ENCODE assay signal across 26 cellular contexts in genomic region chrX:23311731-23312130, GRCh38. TPM values are rescaled to one million over a fixed set of nuclear protein-coding genes. Genes with fewer than 3 reads are reported as not detected.
"Had no signal": no experiment of that assay in that cellular context is flagged by ENCODE, and none has a peak within 500 bp of the region (broad histone marks: within the 10 kb centered on the region; RNA-seq: fewer than 3 reads in every experiment).

No MANE protein-coding gene starts in this region.

- H3K4me3 Mint-ChIP-seq: dendritic cell treated with granulocyte-macrophage colony-stimulating factor and Interleukin-4, amounts not matched to agents 40 ng/mL and 50 ng/mL, for 4 days; effector memory CD8-positive, alpha-beta T cell; endodermal cell; mesothelial cell of epicardium; naive B cell had no signal

- DNase-seq: effector CD8-positive, alpha-beta T cell; effector memory CD8-positive, alpha-beta T cell; endodermal cell; erythroblast; esophagus squamous epithelium; foreskin fibroblast; foreskin melanocyte; gastrocnemius medialis; glutamatergic neuron; head of caudate nucleus; heart right ventricle; hippocampal formation; left cardiac atrium; left lung; left ventricle myocardium superior; lower lobe of right lung; mesenchymal stem cell; mucosa of descending colon; naive B cell had no signal

- H3K36me3 ChIP-seq: esophagus squamous epithelium, gastrocnemius medialis, heart right ventricle, left lung, lower lobe of right lung had no signal

- H3K27ac ChIP-seq: coronary artery, epithelial cell of prostate, esophagus squamous epithelium, gastrocnemius medialis, heart right ventricle, left lung, lower lobe of right lung had no signal

- H3K27me3 Mint-ChIP-seq: effector memory CD8-positive, alpha-beta T cell had no signal

- H3K4me1 ChIP-seq: esophagus squamous epithelium, gastrocnemius medialis, heart right ventricle, left lung, lower lobe of right lung had no signal

- H3K36me3 Mint-ChIP-seq: mesothelial cell of epicardium, naive B cell had no signal

- ATAC-seq: effector memory CD8-positive, alpha-beta T cell; esophagus mucosa; gastrocnemius medialis; heart right ventricle; left cardiac atrium; left lung; left ventricle myocardium superior; lower lobe of right lung; mucosa of descending colon had no signal

- H3K4me1 Mint-ChIP-seq: endodermal cell, mesothelial cell of epicardium, naive B cell had no signal

- H3K9me3 ChIP-seq: esophagus squamous epithelium, gastrocnemius medialis, heart right ventricle, left lung, lower lobe of right lung, mucosa of descending colon had no signal

- H3K4me3 ChIP-seq: coronary artery, esophagus squamous epithelium, gastrocnemius medialis, heart right ventricle, left lung, lower lobe of right lung, mucosa of descending colon had no signal

- H3K27me3 ChIP-seq: esophagus squamous epithelium, gastrocnemius medialis, left lung had no signal

- H3K9me3 Mint-ChIP-seq: dendritic cell treated with granulocyte-macrophage colony-stimulating factor and Interleukin-4, amounts not matched to agents 40 ng/mL and 50 ng/mL, for 4 days; endodermal cell; mesothelial cell of epicardium had no signal

- H3K27ac Mint-ChIP-seq: dendritic cell treated with granulocyte-macrophage colony-stimulating factor and Interleukin-4, amounts not matched to agents 40 ng/mL and 50 ng/mL, for 4 days; effector memory CD8-positive, alpha-beta T cell; endodermal cell; mesothelial cell of epicardium had no signal

RNA-seq across cellular contexts. Expression of gene PTCHD1, which starts 22.9 kb away (rescaled TPM):
- total RNA-seq: dermis microvascular lymphatic vessel endothelial cell, lung microvascular endothelial cell had no signal
